Comparison of ENCODE assay signal across 13 cellular contexts in the genomic region with DNA sequence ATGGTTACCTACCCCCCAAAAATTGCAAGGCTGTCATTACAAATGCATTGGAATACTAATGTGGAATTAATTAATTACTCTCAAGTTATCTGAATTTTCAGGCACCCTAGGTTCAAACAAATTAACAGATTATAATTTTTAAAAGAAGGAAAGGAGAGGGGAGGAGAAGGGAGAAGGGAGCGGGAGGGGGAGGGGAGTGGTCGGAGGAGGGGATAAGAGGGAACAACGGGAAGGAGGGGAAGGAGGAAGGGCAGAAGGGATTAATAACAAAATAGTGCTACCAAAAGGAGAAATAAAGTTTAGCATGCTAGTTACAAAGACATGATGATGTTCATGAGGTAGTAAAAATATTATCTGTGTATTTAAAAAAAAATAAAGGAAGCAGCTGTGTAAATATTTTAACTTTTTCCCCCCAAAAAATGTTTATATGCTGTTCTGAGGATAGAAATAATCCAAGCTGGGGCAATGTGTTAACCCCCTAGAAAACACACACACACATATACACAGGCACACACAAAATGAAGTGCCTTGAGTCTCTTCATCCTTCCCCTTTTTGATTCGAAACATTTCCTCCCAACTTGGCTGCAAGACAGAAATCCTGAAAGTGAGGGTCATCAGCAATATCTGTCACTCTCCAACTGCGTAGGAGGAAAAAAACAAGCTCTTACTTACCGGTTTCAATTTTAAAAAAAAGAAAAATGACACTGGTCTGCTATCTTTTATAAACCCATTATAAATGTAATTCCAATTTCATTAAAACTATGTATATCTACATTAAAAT. TPM values are rescaled to one million over a fixed set of nuclear protein-coding genes. Genes with fewer than 3 reads are reported as not detected.
DNase-seq lines count a peak whose midpoint lies in the region; ATAC-seq and TF ChIP-seq lines count a peak whose summit lies in the region.
"Had no signal": no experiment of that assay in that cellular context is flagged by ENCODE, and none has a peak within 500 bp of the region (broad histone marks: within the 10 kb centered on the region; RNA-seq: fewer than 3 reads in every experiment).

No MANE protein-coding gene starts in this region.

- H3K36me3 ChIP-seq in H7 (replicated peaks; ENCODE audit: control insufficient read depth, insufficient read depth, low read length): no peaks in the 10 kb centered on the region
- H3K36me3 ChIP-seq in parathyroid adenoma (ENCODE audit: control insufficient read depth, insufficient read depth, low read length): no peaks in the 10 kb centered on the region
- H3K36me3 ChIP-seq in MM.1S (replicated peaks; ENCODE audit: insufficient read depth, low read length): no peaks in the 10 kb centered on the region

- H3K4me3 ChIP-seq in H7 (ENCODE audit: insufficient read depth, low read depth, low read length): no peak overlapping the region
- H3K4me3 ChIP-seq in parathyroid adenoma (ENCODE audit: low read depth, low read length): no peak overlapping the region
- H3K4me3 ChIP-seq in MM.1S (ENCODE audit: low read length): no peak overlapping the region

- H2AFZ ChIP-seq in parathyroid adenoma (no peak overlapping the region), MM.1S (ENCODE audit: low read length) (no peak overlapping the region)

- peaks cover 11% of the 10 kb centered on the region for H3K4me1 ChIP-seq in parathyroid adenoma
- no peaks in the 10 kb centered on the region for H3K4me1 ChIP-seq in MM.1S (ENCODE audit: low read length)

- H3K9me3 ChIP-seq in parathyroid adenoma (ENCODE audit: control insufficient read depth, low read length) (no peaks in the 10 kb centered on the region), MM.1S (replicated peaks; ENCODE audit: insufficient read depth, low read length) (no peaks in the 10 kb centered on the region)

- no peaks in the 10 kb centered on the region for H3F3A ChIP-seq in MM.1S (ENCODE audit: insufficient read depth, low read length)

- peak overlapping the region; percentile 27 for H3K4me2 ChIP-seq in parathyroid adenoma (ENCODE audit: low read length)
- H3K4me2 ChIP-seq in MM.1S (ENCODE audit: low read depth, low read length): no peak overlapping the region

- no peaks in the 10 kb centered on the region for H3K79me2 ChIP-seq in parathyroid adenoma
- peaks cover 43% of the 10 kb centered on the region; the same call in 1 of the 2 replicates for H3K79me2 ChIP-seq in MM.1S (ENCODE audit: low read length)

- H3K9ac ChIP-seq in parathyroid adenoma (no peak overlapping the region), MM.1S (ENCODE audit: low read length) (no peak overlapping the region)

- peak; percentile 15 for DNase-seq in H7
- peak; percentile 88 for DNase-seq in OCI-M1 (lab: John Stamatoyannopoulos, UW)
- peak; percentile 36 to 62 for DNase-seq in erythroblast (lab: John Stamatoyannopoulos, UW)
- DNase-seq in T-helper 1 cell: no peak
- DNase-seq in NCI-H2029 treated with DMSO at 0.1 percent for 48 hours (lab: John Stamatoyannopoulos, UW): no peak
- DNase-seq in MM.1S: no peak
- DNase-seq: activated CD8-positive, alpha-beta T cell treated with anti-CD3 and anti-CD28 coated beads for 36 hours; effector CD4-positive, alpha-beta T cell; NCI-H1092; NCI-H524 treated with DMSO at 0.1 percent for 48 hours had no signal

- no peak for TF ChIP-seq POLR2A in erythroblast (IDR thresholded peaks at IDR 0.05; ENCODE audit: low read length)

- no peaks in the 10 kb centered on the region; the same call in 1 of the 2 replicates for H4K20me1 ChIP-seq in MM.1S (ENCODE audit: insufficient read depth, low read length)

- H3K27me3 ChIP-seq in H7 (ENCODE audit: control insufficient read depth, insufficient read depth, low read length): no peaks in the 10 kb centered on the region
- no peaks in the 10 kb centered on the region for H3K27me3 ChIP-seq in parathyroid adenoma (ENCODE audit: control insufficient read depth, insufficient read depth, low read length)
- H3K27me3 ChIP-seq in MM.1S (replicated peaks; ENCODE audit: insufficient read depth, low read length): no peaks in the 10 kb centered on the region

- TF ChIP-seq CTCF in parathyroid adenoma (IDR thresholded peaks at IDR 0.05) (no peak), MM.1S (IDR thresholded peaks at IDR 0.05; ENCODE audit: low read length) (no peak)

- H3K27ac ChIP-seq in parathyroid adenoma (no peak overlapping the region), MM.1S (ENCODE audit: low read length) (no peak overlapping the region)

- H3K9me2 ChIP-seq in MM.1S (replicated peaks; ENCODE audit: insufficient read depth, low read length): no peaks in the 10 kb centered on the region

- no peak for ATAC-seq in SK-N-SH treated with all-trans-retinoic acid at 6 μM for 48 hours
- ATAC-seq: activated CD8-positive, alpha-beta T cell treated with anti-CD3 and anti-CD28 coated beads for 36 hours; naive thymus-derived CD8-positive, alpha-beta T cell had no signal

TF ChIP-seq in SK-N-SH treated with all-trans-retinoic acid at 6 μM for 48 hours, 23 proteins besides CTCF, POLR2A, EP300 and RAD21:
- TF ChIP-seq, protein P1, sequence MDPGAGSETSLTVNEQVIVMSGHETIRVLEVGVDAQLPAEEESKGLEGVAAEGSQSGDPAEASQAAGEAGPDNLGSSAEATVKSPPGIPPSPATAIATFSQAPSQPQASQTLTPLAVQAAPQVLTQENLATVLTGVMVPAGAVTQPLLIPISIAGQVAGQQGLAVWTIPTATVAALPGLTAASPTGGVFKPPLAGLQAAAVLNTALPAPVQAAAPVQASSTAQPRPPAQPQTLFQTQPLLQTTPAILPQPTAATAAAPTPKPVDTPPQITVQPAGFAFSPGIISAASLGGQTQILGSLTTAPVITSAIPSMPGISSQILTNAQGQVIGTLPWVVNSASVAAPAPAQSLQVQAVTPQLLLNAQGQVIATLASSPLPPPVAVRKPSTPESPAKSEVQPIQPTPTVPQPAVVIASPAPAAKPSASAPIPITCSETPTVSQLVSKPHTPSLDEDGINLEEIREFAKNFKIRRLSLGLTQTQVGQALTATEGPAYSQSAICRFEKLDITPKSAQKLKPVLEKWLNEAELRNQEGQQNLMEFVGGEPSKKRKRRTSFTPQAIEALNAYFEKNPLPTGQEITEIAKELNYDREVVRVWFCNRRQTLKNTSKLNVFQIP (CRISPR knock-in tag; IDR thresholded peaks at IDR 0.05; ENCODE audit: borderline replicate concordance, low read depth): no peak
- TF ChIP-seq, protein P2, sequence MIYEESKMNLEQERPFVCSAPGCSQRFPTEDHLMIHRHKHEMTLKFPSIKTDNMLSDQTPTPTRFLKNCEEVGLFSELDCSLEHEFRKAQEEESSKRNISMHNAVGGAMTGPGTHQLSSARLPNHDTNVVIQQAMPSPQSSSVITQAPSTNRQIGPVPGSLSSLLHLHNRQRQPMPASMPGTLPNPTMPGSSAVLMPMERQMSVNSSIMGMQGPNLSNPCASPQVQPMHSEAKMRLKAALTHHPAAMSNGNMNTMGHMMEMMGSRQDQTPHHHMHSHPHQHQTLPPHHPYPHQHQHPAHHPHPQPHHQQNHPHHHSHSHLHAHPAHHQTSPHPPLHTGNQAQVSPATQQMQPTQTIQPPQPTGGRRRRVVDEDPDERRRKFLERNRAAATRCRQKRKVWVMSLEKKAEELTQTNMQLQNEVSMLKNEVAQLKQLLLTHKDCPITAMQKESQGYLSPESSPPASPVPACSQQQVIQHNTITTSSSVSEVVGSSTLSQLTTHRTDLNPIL (CRISPR knock-in tag; IDR thresholded peaks at IDR 0.05; ENCODE audit: low read depth): no peak
- TF ChIP-seq, protein P3, sequence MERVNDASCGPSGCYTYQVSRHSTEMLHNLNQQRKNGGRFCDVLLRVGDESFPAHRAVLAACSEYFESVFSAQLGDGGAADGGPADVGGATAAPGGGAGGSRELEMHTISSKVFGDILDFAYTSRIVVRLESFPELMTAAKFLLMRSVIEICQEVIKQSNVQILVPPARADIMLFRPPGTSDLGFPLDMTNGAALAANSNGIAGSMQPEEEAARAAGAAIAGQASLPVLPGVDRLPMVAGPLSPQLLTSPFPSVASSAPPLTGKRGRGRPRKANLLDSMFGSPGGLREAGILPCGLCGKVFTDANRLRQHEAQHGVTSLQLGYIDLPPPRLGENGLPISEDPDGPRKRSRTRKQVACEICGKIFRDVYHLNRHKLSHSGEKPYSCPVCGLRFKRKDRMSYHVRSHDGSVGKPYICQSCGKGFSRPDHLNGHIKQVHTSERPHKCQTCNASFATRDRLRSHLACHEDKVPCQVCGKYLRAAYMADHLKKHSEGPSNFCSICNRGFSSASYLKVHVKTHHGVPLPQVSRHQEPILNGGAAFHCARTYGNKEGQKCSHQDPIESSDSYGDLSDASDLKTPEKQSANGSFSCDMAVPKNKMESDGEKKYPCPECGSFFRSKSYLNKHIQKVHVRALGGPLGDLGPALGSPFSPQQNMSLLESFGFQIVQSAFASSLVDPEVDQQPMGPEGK (CRISPR knock-in tag; IDR thresholded peaks at IDR 0.05; ENCODE audit: borderline replicate concordance): no peak
TF ChIP-seq in SK-N-SH treated with all-trans-retinoic acid at 6 μM for 48 hours: peak in this region for 0.

RNA-seq across cellular contexts. Expression of a gene that starts 58.8 kb away (rescaled TPM):
- total RNA-seq in H7 (2014; rRNA removed; shearing (Covaris generic)): 31.4 and 41.3 TPM in 2 replicates

Comparison
In these comparisons a context has a peak if more than half of its experiments do, and no peak if none do; other contexts are left out.
1. DNase-seq: peak in H7 (single experiment), OCI-M1 (single experiment) and erythroblast (2 of 2); none in T-helper 1 cell (0 of 5), NCI-H2029 treated with DMSO at 0.1 percent for 48 hours (single experiment) and MM.1S (single experiment).